In genomic region chr16:70747703-70748631, GRCh38 we compare ENCODE assay signal across 11 cellular contexts. TPM values are rescaled to one million over a fixed set of nuclear protein-coding genes. Genes with fewer than 3 reads are reported as not detected.
DNase-seq lines count a peak whose midpoint lies in the region; ATAC-seq and TF ChIP-seq lines count a peak whose summit lies in the region.
"Had no signal": no experiment of that assay in that cellular context is flagged by ENCODE, and none has a peak within 500 bp of the region (broad histone marks: within the 10 kb centered on the region; RNA-seq: fewer than 3 reads in every experiment).

No MANE protein-coding gene starts in this region.

- H3K9me3 ChIP-seq in gastrocnemius medialis, result no peaks in the 10 kb centered on the region

- TF ChIP-seq CTCF in fibroblast of mammary gland (conservative IDR thresholded peaks at IDR 0.05; ENCODE audit: control insufficient read depth, insufficient read depth, low read depth, low read length) (no peak), gastrocnemius medialis (IDR thresholded peaks at IDR 0.05 in 4 of 5, conservative IDR thresholded peaks at IDR 0.05 in 1 of 5) (no peak), GM23338 (conservative IDR thresholded peaks at IDR 0.05; ENCODE audit: low read depth in 2 of 2) (no peak)

- no peak for TF ChIP-seq POLR2A in gastrocnemius medialis (IDR thresholded peaks at IDR 0.05)

- 0 out of 3 replicates have a peak, but pooled peaks cover 7% of the 10 kb centered on the region for H3K9me3 Mint-ChIP-seq in GM23338
- H3K9me3 Mint-ChIP-seq: stimulated activated naive CD8-positive, alpha-beta T cell treated with anti-CD3 and anti-CD28 coated beads, Interleukin-15, Interleukin-2, amounts not matched to agents 100 ng/mL and 50 ng/mL, for 24 hours had no signal

- H3K36me3 Mint-ChIP-seq in GM23338 (ENCODE audit: low read depth), result peaks cover 18% of the 10 kb centered on the region

- no peaks in the 10 kb centered on the region for H3K79me2 ChIP-seq in GM23338 (replicated peaks; ENCODE audit: insufficient read depth)

- H3K27ac ChIP-seq in gastrocnemius medialis (peak overlapping the region; percentile 21 to 88 (median 48)), GM23338 (ENCODE audit: low read depth) (no peak overlapping the region)

- H3K4me1 Mint-ChIP-seq in GM23338, result peaks cover 20% of the 10 kb centered on the region

- H3K4me1 ChIP-seq in gastrocnemius medialis (peaks cover 74 to 83% of the 10 kb centered on the region in 2 donors), GM23338 (ENCODE audit: insufficient read depth) (peaks cover 9% of the 10 kb centered on the region)

- peak; percentile 72 for DNase-seq in HCEC 1CT
- peak; percentile 79 for DNase-seq in SHP77 treated with DMSO at 0.1 percent for 48 hours (lab: John Stamatoyannopoulos, UW)
- peak; percentile 69 for DNase-seq in fibroblast of mammary gland (ENCODE audit: low read depth)
- DNase-seq in gastrocnemius medialis, result no peak
- DNase-seq in GM23338 (ENCODE audit: low spot score), result no peak
- DNase-seq in NCI-H748 treated with DMSO at 0.1 percent for 48 hours (lab: John Stamatoyannopoulos, UW), result no peak
- DNase-seq in NCI-H82 (lab: John Stamatoyannopoulos, UW), result no peak
- DNase-seq: NCI-H1436 treated with DMSO at 0.1 percent for 48 hours had no signal

- peaks cover 5% of the 10 kb centered on the region for H3K27me3 Mint-ChIP-seq in GM23338 (ENCODE audit: insufficient read depth, low read depth, poor library complexity)
- H3K27me3 Mint-ChIP-seq: stimulated activated naive CD8-positive, alpha-beta T cell treated with anti-CD3 and anti-CD28 coated beads, Interleukin-15, Interleukin-2, amounts not matched to agents 100 ng/mL and 50 ng/mL, for 24 hours had no signal

- no peaks in the 10 kb centered on the region; the same call in 1 of the 2 replicates for H4K20me1 ChIP-seq in GM23338 (replicated peaks; ENCODE audit: insufficient read depth)

- H3F3A ChIP-seq in GM23338 (replicated peaks; ENCODE audit: low read depth), result no peaks in the 10 kb centered on the region

- in situ Hi-C loops in gastrocnemius medialis (cut with MboI; ENCODE audit: low sequenced_read_pairs in 4 of 4), result no loop called here

- H3K27ac Mint-ChIP-seq in GM23338, result no peak overlapping the region; the same call in 1 of the 2 replicates

- H3K4me3 Mint-ChIP-seq in GM23338, result no peak overlapping the region
- H3K4me3 Mint-ChIP-seq: stimulated activated naive CD8-positive, alpha-beta T cell treated with anti-CD3 and anti-CD28 coated beads, Interleukin-15, Interleukin-2, amounts not matched to agents 100 ng/mL and 50 ng/mL, for 24 hours had no signal

- ATAC-seq in gastrocnemius medialis, result no peak
- ATAC-seq in GM23338, result no peak
- no peak for ATAC-seq in HG03196 (IDR thresholded peaks at IDR 0.05; ENCODE audit: unreplicated experiment)

- H3K4me3 ChIP-seq in fibroblast of mammary gland (ENCODE audit: control insufficient read depth, low read depth, low read length) (no peak overlapping the region), gastrocnemius medialis (no peak overlapping the region), GM23338 (no peak overlapping the region)
- H3K4me3 ChIP-seq: skin epidermis had no signal

- no peaks in the 10 kb centered on the region for H3K27me3 ChIP-seq in gastrocnemius medialis
- no peaks in the 10 kb centered on the region for H3K27me3 ChIP-seq in GM23338 (ENCODE audit: insufficient read depth)

- no peaks in the 10 kb centered on the region for H3K9me2 ChIP-seq in GM23338 (ENCODE audit: insufficient read depth)

- H3K4me2 ChIP-seq in GM23338, result no peak overlapping the region

- H3K36me3 ChIP-seq in gastrocnemius medialis, result no peaks in the 10 kb centered on the region
- peaks cover 5% of the 10 kb centered on the region for H3K36me3 ChIP-seq in GM23338 (ENCODE audit: insufficient read depth)

- intact Hi-C loops in gastrocnemius medialis (cut with DNase I; ENCODE audit: low total_unique reads), result loop anchor here (2.0 kb wide), 1 partner anchor 51 kb away; no protein-coding TSS in a partner anchor

- H2AFZ ChIP-seq in GM23338, result no peak overlapping the region

TF ChIP-seq in GM23338, 12 proteins besides CTCF, POLR2A, EP300 and RAD21 (continues in another document):
- no peak for TF ChIP-seq NANOG (IDR thresholded peaks at IDR 0.05; ENCODE audit: borderline replicate concordance)
- TF ChIP-seq ETS1 (IDR thresholded peaks at IDR 0.05), result no peak
- TF ChIP-seq ZNF331 (CRISPR knock-in tag; IDR thresholded peaks at IDR 0.05; ENCODE audit: low read depth), result no peak
- no peak for TF ChIP-seq EZH2phosphoT487 (IDR thresholded peaks at IDR 0.05; ENCODE audit: unreplicated experiment)
- no peak for TF ChIP-seq EZH2 (IDR thresholded peaks at IDR 0.05; ENCODE audit: low read depth, unreplicated experiment)
- no peak for TF ChIP-seq STAT1 (IDR thresholded peaks at IDR 0.05; ENCODE audit: unreplicated experiment)
- TF ChIP-seq ZNF114 (CRISPR knock-in tag; IDR thresholded peaks at IDR 0.05), result no peak
- no peak for TF ChIP-seq CREB1 (CRISPR knock-in tag; IDR thresholded peaks at IDR 0.05; ENCODE audit: low read depth)
- TF ChIP-seq JUNB (IDR thresholded peaks at IDR 0.05; ENCODE audit: unreplicated experiment), result no peak
- no peak for TF ChIP-seq POLR2AphosphoS5 (IDR thresholded peaks at IDR 0.05; ENCODE audit: low read depth)
- no peak for TF ChIP-seq ZNF462 (CRISPR knock-in tag; IDR thresholded peaks at IDR 0.05)

RNA-seq across cellular contexts. Expression of gene VAC14, which starts 53.0 kb away (rescaled TPM):
- 10 to 100 TPM; 19.8 to 30.9 (median 27.0) TPM for total RNA-seq in gastrocnemius medialis
- 70.8 and 77.7 TPM in 2 replicates for total RNA-seq in GM23338 (2014; rRNA removed; shearing (Covaris generic))
- polyA plus RNA-seq in GM23338 (2016; fragmentation: Nextera tagmentation; extraction: Ambion mirVana), result 41.9 and 42.3 TPM in 2 replicates

Comparison
In these comparisons a context has a peak if more than half of its experiments do, and no peak if none do; other contexts are left out.
1. DNase-seq: peak in HCEC 1CT (single experiment), SHP77 treated with DMSO at 0.1 percent for 48 hours (single experiment) and fibroblast of mammary gland (single experiment); none in gastrocnemius medialis (0 of 2), GM23338 (single experiment), NCI-H748 treated with DMSO at 0.1 percent for 48 hours (single experiment) and NCI-H82 (single experiment).